Comparison of ENCODE assay signal across 9 cellular contexts in the genomic region with DNA sequence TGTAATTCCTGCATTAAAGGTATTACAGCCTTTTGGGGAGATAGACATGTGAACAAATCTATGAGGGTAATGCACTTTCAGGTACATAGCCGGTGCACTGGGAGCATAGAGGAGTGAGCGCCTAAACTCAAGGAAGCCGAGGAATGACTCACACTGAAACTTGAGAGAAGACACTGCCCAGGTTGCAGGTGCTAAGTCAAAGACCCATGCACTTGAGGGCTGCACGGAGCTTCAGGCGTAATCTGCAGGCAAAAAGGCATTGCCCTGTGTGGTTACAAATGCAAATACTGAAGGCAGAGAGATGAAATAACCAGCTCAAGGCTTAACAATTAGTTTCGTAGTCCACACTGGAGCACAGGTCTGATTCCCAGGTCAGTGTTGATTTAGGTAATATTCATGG. TPM values are rescaled to one million over a fixed set of nuclear protein-coding genes. Genes with fewer than 3 reads are reported as not detected.
DNase-seq lines count a peak whose midpoint lies in the region; ATAC-seq and TF ChIP-seq lines count a peak whose summit lies in the region.
"Had no signal": no experiment of that assay in that cellular context is flagged by ENCODE, and none has a peak within 500 bp of the region (broad histone marks: within the 10 kb centered on the region; RNA-seq: fewer than 3 reads in every experiment).

No MANE protein-coding gene starts in this region.

- CTCF ChIA-PET in activated B cell treated with CpG ODN at 0.5 μM for 24 hours (lab: Charles Lee) = no interaction called here

- H3F3A ChIP-seq in neural progenitor cell (ENCODE audit: low read depth) = no peaks in the 10 kb centered on the region

- H3K27ac Mint-ChIP-seq in activated B cell treated with CpG ODN at 0.5 μM for 24 hours (no peak overlapping the region), neural progenitor cell (no peak overlapping the region)

- peaks cover 5% of the 10 kb centered on the region for H3K27me3 Mint-ChIP-seq in activated B cell treated with CpG ODN at 0.5 μM for 24 hours
- no peaks in the 10 kb centered on the region for H3K27me3 Mint-ChIP-seq in neural progenitor cell (ENCODE audit: insufficient read depth, low read depth)

- intact Hi-C loops in activated B cell treated with CpG ODN at 0.5 μM for 24 hours (cut with micrococcal nuclease) (no loop called here), cardiac septum (cut with DNase I) (no loop called here)

- peaks cover 10% of the 10 kb centered on the region for H3K4me1 ChIP-seq in neural progenitor cell

- TF ChIP-seq CTCF in activated B cell treated with CpG ODN at 0.5 μM for 24 hours (IDR thresholded peaks at IDR 0.05) (no peak), neural progenitor cell (IDR thresholded peaks at IDR 0.05) (no peak)

- no peaks in the 10 kb centered on the region for H3K27me3 ChIP-seq in neural progenitor cell

- H3K9me3 Mint-ChIP-seq in activated B cell treated with CpG ODN at 0.5 μM for 24 hours (peaks cover 5% of the 10 kb centered on the region), neural progenitor cell (peaks cover 4% of the 10 kb centered on the region)

- H3K27ac ChIP-seq in neural progenitor cell = no peak overlapping the region

- no peak overlapping the region for H3K4me2 ChIP-seq in neural progenitor cell

- H4K20me1 ChIP-seq in neural progenitor cell (ENCODE audit: low read depth) = no peaks in the 10 kb centered on the region

- no peaks in the 10 kb centered on the region for H3K79me2 ChIP-seq in neural progenitor cell (ENCODE audit: low read depth)

- ATAC-seq in GM18508 (IDR thresholded peaks at IDR 0.05; ENCODE audit: insufficient read depth, unreplicated experiment) (peak; percentile 72), GM19463 (IDR thresholded peaks at IDR 0.05; ENCODE audit: unreplicated experiment) (peak; percentile 93), HG03045 (IDR thresholded peaks at IDR 0.05; ENCODE audit: unreplicated experiment) (peak; percentile 97), activated B cell treated with CpG ODN at 0.5 μM for 24 hours (ENCODE audit: low read depth) (peak; percentile 78)

- DNase-seq in activated B cell treated with CpG ODN at 0.5 μM for 24 hours (no peak), activated gamma-delta T cell treated with Interleukin-2 at 50 U/mL for 16 hours (no peak), neural progenitor cell (ENCODE audit: low spot score) (no peak), cardiac septum (ENCODE audit: low spot score) (no peak), SK-N-DZ (ENCODE audit: low spot score) (no peak)
- DNase-seq: amygdala had no signal

- no peaks in the 10 kb centered on the region for H3K9me3 ChIP-seq in neural progenitor cell (ENCODE audit: low read depth)

- H3K4me1 Mint-ChIP-seq in activated B cell treated with CpG ODN at 0.5 μM for 24 hours (peaks cover 10% of the 10 kb centered on the region), neural progenitor cell (peaks cover 11% of the 10 kb centered on the region)

- H3K4me3 Mint-ChIP-seq in activated B cell treated with CpG ODN at 0.5 μM for 24 hours (no peak overlapping the region), neural progenitor cell (no peak overlapping the region)

- H3K9ac ChIP-seq in neural progenitor cell = no peak overlapping the region

- POLR2A ChIA-PET in activated B cell treated with CpG ODN at 0.5 μM for 24 hours (lab: Charles Lee) = no interaction called here

- no peak overlapping the region for H2AFZ ChIP-seq in neural progenitor cell (replicated peaks)

- H3K4me3 ChIP-seq in neural progenitor cell = no peak overlapping the region

- no peaks in the 10 kb centered on the region for H3K36me3 ChIP-seq in neural progenitor cell

- H3K36me3 Mint-ChIP-seq in activated B cell treated with CpG ODN at 0.5 μM for 24 hours (ENCODE audit: low read depth) (no peaks in the 10 kb centered on the region), neural progenitor cell (no peaks in the 10 kb centered on the region)

RNA-seq across cellular contexts. Expression of a gene that starts 51.0 kb away (rescaled TPM):
- total RNA-seq in activated B cell treated with CpG ODN at 0.5 μM for 24 hours (29.3 and 33.3 TPM in 2 replicates), neural progenitor cell (ENCODE audit: low replicate concordance) (5.6 and 8.0 TPM in 2 replicates), cardiac septum (2.4 TPM)
- polyA plus RNA-seq in SK-N-DZ (2014; cell fraction: cytosol; rRNA removed) = 5.1 and 6.6 TPM in 2 replicates
- polyA plus RNA-seq in SK-N-DZ (2014; cell fraction: nucleus; rRNA removed) = 9.6 and 12.2 TPM in 2 replicates
